In the genomic region with DNA sequence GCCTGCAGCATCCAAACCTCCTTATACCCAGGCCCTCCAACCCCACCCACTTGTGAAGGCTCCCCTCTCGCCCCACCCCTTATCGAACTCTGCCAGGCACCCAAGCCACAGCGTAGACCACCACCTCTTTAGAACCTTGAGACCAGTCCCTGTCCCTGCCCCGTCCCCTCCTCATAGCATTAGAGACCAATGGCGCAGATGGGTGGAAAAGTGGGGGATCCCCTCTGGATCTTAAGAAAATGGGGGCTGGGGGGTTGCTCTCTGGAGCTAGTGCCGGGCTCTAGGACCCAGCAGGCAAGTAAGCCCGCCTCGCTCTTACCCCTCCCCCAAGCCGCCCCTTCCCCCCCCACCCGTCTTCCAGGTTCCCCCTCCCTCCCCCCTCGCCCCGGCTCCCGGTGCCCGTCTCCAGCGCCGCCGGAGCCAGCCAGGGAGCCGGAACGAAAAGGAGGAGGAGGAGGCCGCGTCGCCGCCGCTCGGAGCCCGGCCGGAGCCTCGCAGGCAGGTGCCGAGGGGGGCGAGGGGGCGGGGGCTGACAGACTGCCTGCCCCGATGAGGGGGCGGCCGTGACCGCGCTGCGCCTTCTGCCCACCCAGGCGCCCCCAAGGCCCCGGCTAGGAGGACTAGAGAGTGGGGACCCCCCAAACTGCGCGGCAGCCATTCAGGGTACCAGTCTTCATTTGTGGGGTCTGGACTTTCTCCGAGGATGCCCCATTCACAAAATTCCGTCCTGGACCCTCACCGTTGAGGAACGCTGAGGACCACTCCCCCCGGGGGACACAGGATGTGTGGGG, we compare ENCODE assay signal across 1 cellular context.
TF ChIP-seq lines count a peak whose summit lies in the region.

A gene with protein sequence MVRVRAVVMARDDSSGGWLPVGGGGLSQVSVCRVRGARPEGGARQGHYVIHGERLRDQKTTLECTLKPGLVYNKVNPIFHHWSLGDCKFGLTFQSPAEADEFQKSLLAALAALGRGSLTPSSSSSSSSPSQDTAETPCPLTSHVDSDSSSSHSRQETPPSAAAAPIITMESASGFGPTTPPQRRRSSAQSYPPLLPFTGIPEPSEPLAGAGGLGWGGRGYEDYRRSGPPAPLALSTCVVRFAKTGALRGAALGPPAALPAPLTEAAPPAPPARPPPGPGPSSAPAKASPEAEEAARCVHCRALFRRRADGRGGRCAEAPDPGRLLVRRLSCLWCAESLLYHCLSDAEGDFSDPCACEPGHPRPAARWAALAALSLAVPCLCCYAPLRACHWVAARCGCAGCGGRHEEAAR (plus strand): TSS at position 388 of the 791 bp plus-strand sequence. CDS start 1,606 bp downstream, outside the sequence.

TF ChIP-seq in HEK293, 187 proteins besides CTCF, POLR2A, EP300 and RAD21 (continued from another document and continues in another):
- peak; percentile 84; the same call in 1 of the 2 replicates for TF ChIP-seq IKZF3 (tag by site-specific recombination; IDR thresholded peaks at IDR 0.05)
- no peak for TF ChIP-seq ZNF175 (tag by site-specific recombination; IDR thresholded peaks at IDR 0.05)
- peak; percentile 83; the same call in 1 of the 2 replicates for TF ChIP-seq ZNF391 (tag by site-specific recombination; IDR thresholded peaks at IDR 0.05; ENCODE audit: borderline replicate concordance, low read depth)
- TF ChIP-seq, protein P1, sequence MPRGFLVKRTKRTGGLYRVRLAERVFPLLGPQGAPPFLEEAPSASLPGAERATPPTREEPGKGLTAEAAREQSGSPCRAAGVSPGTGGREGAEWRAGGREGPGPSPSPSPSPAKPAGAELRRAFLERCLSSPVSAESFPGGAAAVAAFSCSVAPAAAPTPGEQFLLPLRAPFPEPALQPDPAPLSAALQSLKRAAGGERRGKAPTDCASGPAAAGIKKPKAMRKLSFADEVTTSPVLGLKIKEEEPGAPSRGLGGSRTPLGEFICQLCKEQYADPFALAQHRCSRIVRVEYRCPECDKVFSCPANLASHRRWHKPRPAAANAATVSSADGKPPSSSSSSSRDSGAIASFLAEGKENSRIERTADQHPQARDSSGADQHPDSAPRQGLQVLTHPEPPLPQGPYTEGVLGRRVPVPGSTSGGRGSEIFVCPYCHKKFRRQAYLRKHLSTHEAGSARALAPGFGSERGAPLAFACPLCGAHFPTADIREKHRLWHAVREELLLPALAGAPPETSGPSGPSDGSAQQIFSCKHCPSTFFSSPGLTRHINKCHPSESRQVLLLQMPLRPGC (tag by site-specific recombination; IDR thresholded peaks at IDR 0.05), result no peak
- no peak for TF ChIP-seq MZF1 (tag by site-specific recombination; IDR thresholded peaks at IDR 0.05; ENCODE audit: borderline replicate concordance)
- TF ChIP-seq, protein P2, sequence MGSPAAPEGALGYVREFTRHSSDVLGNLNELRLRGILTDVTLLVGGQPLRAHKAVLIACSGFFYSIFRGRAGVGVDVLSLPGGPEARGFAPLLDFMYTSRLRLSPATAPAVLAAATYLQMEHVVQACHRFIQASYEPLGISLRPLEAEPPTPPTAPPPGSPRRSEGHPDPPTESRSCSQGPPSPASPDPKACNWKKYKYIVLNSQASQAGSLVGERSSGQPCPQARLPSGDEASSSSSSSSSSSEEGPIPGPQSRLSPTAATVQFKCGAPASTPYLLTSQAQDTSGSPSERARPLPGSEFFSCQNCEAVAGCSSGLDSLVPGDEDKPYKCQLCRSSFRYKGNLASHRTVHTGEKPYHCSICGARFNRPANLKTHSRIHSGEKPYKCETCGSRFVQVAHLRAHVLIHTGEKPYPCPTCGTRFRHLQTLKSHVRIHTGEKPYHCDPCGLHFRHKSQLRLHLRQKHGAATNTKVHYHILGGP (tag by site-specific recombination; IDR thresholded peaks at IDR 0.05), result no peak
- no peak for TF ChIP-seq ZNF211 (tag by site-specific recombination; IDR thresholded peaks at IDR 0.05; ENCODE audit: low read depth)
- peak; percentile 80 for TF ChIP-seq ZFP69B (tag by site-specific recombination; IDR thresholded peaks at IDR 0.05)
- TF ChIP-seq ZNF596 (tag by site-specific recombination; IDR thresholded peaks at IDR 0.05), result no peak; the same call in 1 of the 2 replicates
- TF ChIP-seq ZNF701 (tag by site-specific recombination; IDR thresholded peaks at IDR 0.05), result no peak
- no peak for TF ChIP-seq ZNF600 (tag by site-specific recombination; IDR thresholded peaks at IDR 0.05)
- TF ChIP-seq ZNF707 (tag by site-specific recombination; IDR thresholded peaks at IDR 0.05), result no peak
- TF ChIP-seq, protein P3, sequence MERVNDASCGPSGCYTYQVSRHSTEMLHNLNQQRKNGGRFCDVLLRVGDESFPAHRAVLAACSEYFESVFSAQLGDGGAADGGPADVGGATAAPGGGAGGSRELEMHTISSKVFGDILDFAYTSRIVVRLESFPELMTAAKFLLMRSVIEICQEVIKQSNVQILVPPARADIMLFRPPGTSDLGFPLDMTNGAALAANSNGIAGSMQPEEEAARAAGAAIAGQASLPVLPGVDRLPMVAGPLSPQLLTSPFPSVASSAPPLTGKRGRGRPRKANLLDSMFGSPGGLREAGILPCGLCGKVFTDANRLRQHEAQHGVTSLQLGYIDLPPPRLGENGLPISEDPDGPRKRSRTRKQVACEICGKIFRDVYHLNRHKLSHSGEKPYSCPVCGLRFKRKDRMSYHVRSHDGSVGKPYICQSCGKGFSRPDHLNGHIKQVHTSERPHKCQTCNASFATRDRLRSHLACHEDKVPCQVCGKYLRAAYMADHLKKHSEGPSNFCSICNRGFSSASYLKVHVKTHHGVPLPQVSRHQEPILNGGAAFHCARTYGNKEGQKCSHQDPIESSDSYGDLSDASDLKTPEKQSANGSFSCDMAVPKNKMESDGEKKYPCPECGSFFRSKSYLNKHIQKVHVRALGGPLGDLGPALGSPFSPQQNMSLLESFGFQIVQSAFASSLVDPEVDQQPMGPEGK (tag by site-specific recombination; IDR thresholded peaks at IDR 0.05), result peak; percentile 97
- TF ChIP-seq ZNF677 (tag by site-specific recombination; IDR thresholded peaks at IDR 0.05), result no peak
- peak; percentile 55 for TF ChIP-seq ZNF2 (tag by site-specific recombination; IDR thresholded peaks at IDR 0.05)
- TF ChIP-seq ZNF664 (tag by site-specific recombination; IDR thresholded peaks at IDR 0.05), result no peak
- TF ChIP-seq TCF7L2 (IDR thresholded peaks at IDR 0.05; ENCODE audit: borderline replicate concordance, low read depth, low read length), result no peak
- no peak for TF ChIP-seq ZNF585B (tag by site-specific recombination; IDR thresholded peaks at IDR 0.05)
- no peak for TF ChIP-seq ZNF10 (tag by site-specific recombination; IDR thresholded peaks at IDR 0.05)
- TF ChIP-seq ZNF157 (tag by site-specific recombination; IDR thresholded peaks at IDR 0.05), result no peak
- no peak for TF ChIP-seq ZNF112 (tag by site-specific recombination; IDR thresholded peaks at IDR 0.05)
- no peak for TF ChIP-seq ZNF341 (tag by site-specific recombination; IDR thresholded peaks at IDR 0.05; ENCODE audit: low read depth)
- TF ChIP-seq ZNF747 (tag by site-specific recombination; IDR thresholded peaks at IDR 0.05), result no peak
- peak; percentile 49; the same call in 1 of the 2 replicates for TF ChIP-seq ZNF777 (tag by site-specific recombination; IDR thresholded peaks at IDR 0.05; ENCODE audit: borderline replicate concordance)
- no peak for TF ChIP-seq ZNF132 (tag by site-specific recombination; IDR thresholded peaks at IDR 0.05; ENCODE audit: borderline replicate concordance)
- TF ChIP-seq ZSCAN16 (tag by site-specific recombination; IDR thresholded peaks at IDR 0.05), result no peak
- TF ChIP-seq ZNF529 (tag by site-specific recombination; IDR thresholded peaks at IDR 0.05; ENCODE audit: insufficient replicate concordance), result no peak
- no peak; the same call in 1 of the 2 replicates for TF ChIP-seq ZNF660 (tag by site-specific recombination; IDR thresholded peaks at IDR 0.05)
- no peak for TF ChIP-seq GLI4 (tag by site-specific recombination; IDR thresholded peaks at IDR 0.05)
- TF ChIP-seq, protein P4, sequence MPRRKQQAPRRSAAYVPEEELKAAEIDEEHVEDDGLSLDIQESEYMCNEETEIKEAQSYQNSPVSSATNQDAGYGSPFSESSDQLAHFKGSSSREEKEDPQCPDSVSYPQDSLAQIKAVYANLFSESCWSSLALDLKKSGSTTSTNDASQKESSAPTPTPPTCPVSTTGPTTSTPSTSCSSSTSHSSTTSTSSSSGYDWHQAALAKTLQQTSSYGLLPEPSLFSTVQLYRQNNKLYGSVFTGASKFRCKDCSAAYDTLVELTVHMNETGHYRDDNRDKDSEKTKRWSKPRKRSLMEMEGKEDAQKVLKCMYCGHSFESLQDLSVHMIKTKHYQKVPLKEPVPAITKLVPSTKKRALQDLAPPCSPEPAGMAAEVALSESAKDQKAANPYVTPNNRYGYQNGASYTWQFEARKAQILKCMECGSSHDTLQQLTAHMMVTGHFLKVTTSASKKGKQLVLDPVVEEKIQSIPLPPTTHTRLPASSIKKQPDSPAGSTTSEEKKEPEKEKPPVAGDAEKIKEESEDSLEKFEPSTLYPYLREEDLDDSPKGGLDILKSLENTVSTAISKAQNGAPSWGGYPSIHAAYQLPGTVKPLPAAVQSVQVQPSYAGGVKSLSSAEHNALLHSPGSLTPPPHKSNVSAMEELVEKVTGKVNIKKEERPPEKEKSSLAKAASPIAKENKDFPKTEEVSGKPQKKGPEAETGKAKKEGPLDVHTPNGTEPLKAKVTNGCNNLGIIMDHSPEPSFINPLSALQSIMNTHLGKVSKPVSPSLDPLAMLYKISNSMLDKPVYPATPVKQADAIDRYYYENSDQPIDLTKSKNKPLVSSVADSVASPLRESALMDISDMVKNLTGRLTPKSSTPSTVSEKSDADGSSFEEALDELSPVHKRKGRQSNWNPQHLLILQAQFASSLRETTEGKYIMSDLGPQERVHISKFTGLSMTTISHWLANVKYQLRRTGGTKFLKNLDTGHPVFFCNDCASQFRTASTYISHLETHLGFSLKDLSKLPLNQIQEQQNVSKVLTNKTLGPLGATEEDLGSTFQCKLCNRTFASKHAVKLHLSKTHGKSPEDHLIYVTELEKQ (tag by site-specific recombination; IDR thresholded peaks at IDR 0.05; ENCODE audit: borderline replicate concordance), result 0 out of 2 replicates have a peak, but pooled peaks have one; percentile 6
- TF ChIP-seq BCL11A (tag by site-specific recombination; IDR thresholded peaks at IDR 0.05; ENCODE audit: low read depth), result no peak
- TF ChIP-seq ZNF530 (tag by site-specific recombination; IDR thresholded peaks at IDR 0.05; ENCODE audit: low read depth), result no peak
- no peak for TF ChIP-seq ZNF521 (tag by site-specific recombination; IDR thresholded peaks at IDR 0.05)
- peak; percentile 79 for TF ChIP-seq KLF16 (tag by site-specific recombination; IDR thresholded peaks at IDR 0.05)
- TF ChIP-seq ZNF626 (tag by site-specific recombination; IDR thresholded peaks at IDR 0.05), result no peak
- no peak for TF ChIP-seq ZNF302 (tag by site-specific recombination; IDR thresholded peaks at IDR 0.05; ENCODE audit: low read depth)
- TF ChIP-seq ZNF19 (tag by site-specific recombination; IDR thresholded peaks at IDR 0.05; ENCODE audit: low read depth), result no peak
- TF ChIP-seq HOXD13 (CRISPR knock-in tag; IDR thresholded peaks at IDR 0.05; ENCODE audit: borderline replicate concordance), result no peak
- no peak for TF ChIP-seq HOXC10 (CRISPR knock-in tag; IDR thresholded peaks at IDR 0.05)
- TF ChIP-seq ZNF629 (tag by site-specific recombination; IDR thresholded peaks at IDR 0.05), result no peak
- TF ChIP-seq, protein P5, sequence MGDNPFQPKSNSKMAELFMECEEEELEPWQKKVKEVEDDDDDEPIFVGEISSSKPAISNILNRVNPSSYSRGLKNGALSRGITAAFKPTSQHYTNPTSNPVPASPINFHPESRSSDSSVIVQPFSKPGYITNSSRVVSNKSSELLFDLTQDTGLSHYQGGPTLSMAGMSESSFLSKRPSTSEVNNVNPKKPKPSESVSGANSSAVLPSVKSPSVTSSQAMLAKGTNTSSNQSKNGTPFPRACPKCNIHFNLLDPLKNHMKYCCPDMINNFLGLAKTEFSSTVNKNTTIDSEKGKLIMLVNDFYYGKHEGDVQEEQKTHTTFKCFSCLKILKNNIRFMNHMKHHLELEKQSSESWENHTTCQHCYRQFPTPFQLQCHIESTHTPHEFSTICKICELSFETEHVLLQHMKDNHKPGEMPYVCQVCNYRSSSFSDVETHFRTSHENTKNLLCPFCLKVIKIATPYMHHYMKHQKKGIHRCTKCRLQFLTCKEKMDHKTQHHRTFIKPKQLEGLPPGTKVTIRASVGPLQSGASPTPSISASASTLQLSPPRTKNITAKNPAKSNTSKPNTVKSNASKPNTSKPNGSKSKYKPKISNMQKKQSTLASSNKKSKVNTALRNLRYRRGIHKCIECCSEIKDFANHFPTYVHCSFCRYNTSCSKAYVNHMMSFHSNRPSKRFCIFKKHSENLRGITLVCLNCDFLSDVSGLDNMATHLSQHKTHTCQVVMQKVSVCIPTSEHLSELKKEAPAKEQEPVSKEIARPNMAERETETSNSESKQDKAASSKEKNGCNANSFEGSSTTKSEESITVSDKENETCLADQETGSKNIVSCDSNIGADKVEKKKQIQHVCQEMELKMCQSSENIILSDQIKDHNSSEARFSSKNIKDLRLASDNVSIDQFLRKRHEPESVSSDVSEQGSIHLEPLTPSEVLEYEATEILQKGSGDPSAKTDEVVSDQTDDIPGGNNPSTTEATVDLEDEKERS (tag by site-specific recombination; IDR thresholded peaks at IDR 0.05), result no peak
- no peak for TF ChIP-seq ZNF544 (tag by site-specific recombination; IDR thresholded peaks at IDR 0.05)
- TF ChIP-seq ZNF37A (tag by site-specific recombination; IDR thresholded peaks at IDR 0.05), result no peak
- no peak for TF ChIP-seq ZNF623 (tag by site-specific recombination; IDR thresholded peaks at IDR 0.05)
- peak; percentile 90; the same call in 1 of the 2 replicates for TF ChIP-seq ZNF221 (tag by site-specific recombination; IDR thresholded peaks at IDR 0.05; ENCODE audit: borderline replicate concordance)
- TF ChIP-seq KLF8 (tag by site-specific recombination; IDR thresholded peaks at IDR 0.05), result peak; percentile 46; the same call in 1 of the 2 replicates
- TF ChIP-seq ZEB2 (tag by site-specific recombination; IDR thresholded peaks at IDR 0.05), result no peak
- TF ChIP-seq ZNF621 (tag by site-specific recombination; IDR thresholded peaks at IDR 0.05), result no peak
- peak; percentile 81; the same call in 1 of the 2 replicates for TF ChIP-seq ZBTB7A (tag by site-specific recombination; IDR thresholded peaks at IDR 0.05; ENCODE audit: low read depth)
